In the genomic region with DNA sequence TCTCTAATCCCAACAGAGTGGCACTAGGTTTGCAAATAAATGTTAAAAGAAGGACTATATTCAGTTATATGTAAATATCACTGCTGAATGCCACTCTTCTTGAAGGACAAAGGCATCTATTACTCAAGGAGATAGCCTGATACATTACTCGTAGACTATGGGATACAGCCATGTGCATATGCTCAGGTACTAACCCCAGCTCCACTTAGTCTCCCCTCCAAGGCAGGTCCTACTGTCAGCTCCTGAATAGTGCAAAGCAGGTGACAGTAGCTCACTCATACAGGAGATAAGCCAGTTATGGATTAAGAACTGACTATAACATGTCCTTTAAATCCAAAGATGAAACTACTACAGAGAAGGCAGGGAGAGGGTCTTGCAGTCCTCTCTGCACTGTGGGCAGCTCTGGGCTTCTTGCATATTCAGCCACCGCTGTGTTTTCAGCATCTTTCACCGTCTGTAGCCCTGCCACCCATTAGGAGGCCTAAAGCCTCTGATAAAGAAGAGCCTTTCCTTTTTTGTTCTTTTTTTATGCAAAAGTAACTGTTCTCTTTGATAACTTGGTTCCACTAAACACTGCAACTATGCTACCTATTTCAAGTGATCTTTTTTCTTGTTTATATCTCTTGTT, we compare ENCODE assay signal across 1 cellular context.
TF ChIP-seq lines count a peak whose summit lies in the region.

No MANE protein-coding gene starts in this region.

TF ChIP-seq in WTC11, 78 proteins besides CTCF, POLR2A, EP300 and RAD21 (continued from another document):
- TF ChIP-seq, protein P1, sequence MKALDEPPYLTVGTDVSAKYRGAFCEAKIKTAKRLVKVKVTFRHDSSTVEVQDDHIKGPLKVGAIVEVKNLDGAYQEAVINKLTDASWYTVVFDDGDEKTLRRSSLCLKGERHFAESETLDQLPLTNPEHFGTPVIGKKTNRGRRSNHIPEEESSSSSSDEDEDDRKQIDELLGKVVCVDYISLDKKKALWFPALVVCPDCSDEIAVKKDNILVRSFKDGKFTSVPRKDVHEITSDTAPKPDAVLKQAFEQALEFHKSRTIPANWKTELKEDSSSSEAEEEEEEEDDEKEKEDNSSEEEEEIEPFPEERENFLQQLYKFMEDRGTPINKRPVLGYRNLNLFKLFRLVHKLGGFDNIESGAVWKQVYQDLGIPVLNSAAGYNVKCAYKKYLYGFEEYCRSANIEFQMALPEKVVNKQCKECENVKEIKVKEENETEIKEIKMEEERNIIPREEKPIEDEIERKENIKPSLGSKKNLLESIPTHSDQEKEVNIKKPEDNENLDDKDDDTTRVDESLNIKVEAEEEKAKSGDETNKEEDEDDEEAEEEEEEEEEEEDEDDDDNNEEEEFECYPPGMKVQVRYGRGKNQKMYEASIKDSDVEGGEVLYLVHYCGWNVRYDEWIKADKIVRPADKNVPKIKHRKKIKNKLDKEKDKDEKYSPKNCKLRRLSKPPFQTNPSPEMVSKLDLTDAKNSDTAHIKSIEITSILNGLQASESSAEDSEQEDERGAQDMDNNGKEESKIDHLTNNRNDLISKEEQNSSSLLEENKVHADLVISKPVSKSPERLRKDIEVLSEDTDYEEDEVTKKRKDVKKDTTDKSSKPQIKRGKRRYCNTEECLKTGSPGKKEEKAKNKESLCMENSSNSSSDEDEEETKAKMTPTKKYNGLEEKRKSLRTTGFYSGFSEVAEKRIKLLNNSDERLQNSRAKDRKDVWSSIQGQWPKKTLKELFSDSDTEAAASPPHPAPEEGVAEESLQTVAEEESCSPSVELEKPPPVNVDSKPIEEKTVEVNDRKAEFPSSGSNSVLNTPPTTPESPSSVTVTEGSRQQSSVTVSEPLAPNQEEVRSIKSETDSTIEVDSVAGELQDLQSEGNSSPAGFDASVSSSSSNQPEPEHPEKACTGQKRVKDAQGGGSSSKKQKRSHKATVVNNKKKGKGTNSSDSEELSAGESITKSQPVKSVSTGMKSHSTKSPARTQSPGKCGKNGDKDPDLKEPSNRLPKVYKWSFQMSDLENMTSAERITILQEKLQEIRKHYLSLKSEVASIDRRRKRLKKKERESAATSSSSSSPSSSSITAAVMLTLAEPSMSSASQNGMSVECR (CRISPR knock-in tag; IDR thresholded peaks at IDR 0.05; ENCODE audit: borderline replicate concordance): no peak
- no peak for TF ChIP-seq ZNF121 (CRISPR knock-in tag; IDR thresholded peaks at IDR 0.05)
TF ChIP-seq in WTC11: peak in this region for 0.
